ENCODE assay signal across 20 cellular contexts in genomic region chr16:24876231-24876630, GRCh38. TPM values are rescaled to one million over a fixed set of nuclear protein-coding genes. Genes with fewer than 3 reads are reported as not detected.
"Had no signal": no experiment of that assay in that cellular context is flagged by ENCODE, and none has a peak within 500 bp of the region (broad histone marks: within the 10 kb centered on the region; RNA-seq: fewer than 3 reads in every experiment).

No MANE protein-coding gene starts in this region.

- ATAC-seq: activated CD8-positive, alpha-beta T cell treated with anti-CD3 and anti-CD28 coated beads, Interleukin-2, amount 10 ng/mL, durations not matched to agents 7 days and 5 days; K562 had no signal

- H3K27me3 ChIP-seq: adrenal gland, breast epithelium had no signal

- H3K9me3 ChIP-seq: adrenal gland, breast epithelium had no signal

- H3K27ac ChIP-seq: adrenal gland, breast epithelium had no signal

- H3K4me1 ChIP-seq: adrenal gland, breast epithelium had no signal

- H3K4me3 ChIP-seq: adrenal gland, breast epithelium, K562 had no signal

- DNase-seq: activated CD4-positive, alpha-beta T cell treated with anti-CD3 and anti-CD28 coated beads for 48 hours; activated CD4-positive, alpha-beta T cell treated with anti-CD3 and anti-CD28 coated beads, Interleukin-2, amount 50 U/mL, for 4 hours; activated CD4-positive, CD25-positive, alpha-beta regulatory T cell treated with anti-CD3 and anti-CD28 coated beads, Interleukin-2, amount 50 U/mL, for 72 hours; activated CD8-positive, alpha-beta T cell treated with anti-CD3 and anti-CD28 coated beads, Interleukin-2, amount 10 ng/mL, durations not matched to agents 7 days and 5 days; activated naive CD4-positive, alpha-beta T cell treated with anti-CD3 and anti-CD28 coated beads, Interleukin-2, amount 50 U/mL, for 16 hours; activated naive CD8-positive, alpha-beta T cell treated with anti-CD3 and anti-CD28 coated beads, Interleukin-2, amount 10 ng/mL, durations not matched to agents 7 days and 5 days; activated T-cell treated with anti-CD3 and anti-CD28 coated beads, Interleukin-2, amount 50 U/mL, for 1 hour; adrenal gland; aorta; Karpas-422; NCI-H1048; NCI-H146; NCI-H187 treated with DMSO at 0.1 percent for 48 hours; NCI-H2081 treated with DMSO at 0.1 percent for 48 hours; NCI-H446; NCI-H524; SHP77 had no signal

- H3K36me3 ChIP-seq: adrenal gland, breast epithelium had no signal

RNA-seq across cellular contexts. Expression of gene SLC5A11, which starts 30.5 kb away (rescaled TPM):
- total RNA-seq: aorta, SK-MEL-5 had no signal
